ENCODE assay signal across 19 cellular contexts in genomic region chr1:19239876-19240275, GRCh38. TPM values are rescaled to one million over a fixed set of nuclear protein-coding genes. Genes with fewer than 3 reads are reported as not detected.
DNase-seq lines count a peak whose midpoint lies in the region; ATAC-seq and TF ChIP-seq lines count a peak whose summit lies in the region.
"Had no signal": no experiment of that assay in that cellular context is flagged by ENCODE, and none has a peak within 500 bp of the region (broad histone marks: within the 10 kb centered on the region; RNA-seq: fewer than 3 reads in every experiment).

No MANE protein-coding gene starts in this region.

- H3K4me3 Mint-ChIP-seq in T-helper 17 cell = no peak overlapping the region

- TF ChIP-seq CTCF in lower lobe of right lung (IDR thresholded peaks at IDR 0.05) = no peak
- TF ChIP-seq CTCF in gastrocnemius medialis (IDR thresholded peaks at IDR 0.05 in 4 of 5, conservative IDR thresholded peaks at IDR 0.05 in 1 of 5) = no peak
- TF ChIP-seq CTCF in Peyer's patch (IDR thresholded peaks at IDR 0.05) = no peak

- H3K9me3 ChIP-seq in SK-N-MC (ENCODE audit: low read depth, low read length) (no peaks in the 10 kb centered on the region), lower lobe of right lung (no peaks in the 10 kb centered on the region), gastrocnemius medialis (no peaks in the 10 kb centered on the region), T-helper 17 cell (ENCODE audit: control insufficient read depth, low read length, poor library complexity, severe bottlenecking) (no peaks in the 10 kb centered on the region), Peyer's patch (no peaks in the 10 kb centered on the region)
- H3K9me3 ChIP-seq: SJCRH30 had no signal

- H3K27me3 Mint-ChIP-seq in T-helper 17 cell = no peaks in the 10 kb centered on the region

- no peak overlapping the region for H3K9ac ChIP-seq in SK-N-MC (ENCODE audit: insufficient read length)

- H3K27ac ChIP-seq in SK-N-MC (peak overlapping the region; percentile 58; the same call in 1 of the 2 replicates), lower lobe of right lung (no peak overlapping the region), gastrocnemius medialis (peak overlapping the region; percentile 69 to 83 (median 78)), Peyer's patch (no peak overlapping the region)
- H3K27ac ChIP-seq: C4-2B, SJCRH30 had no signal

- peak; percentile 34 for DNase-seq in CD1c-positive myeloid dendritic cell (ENCODE audit: extremely low spot score)
- DNase-seq in SK-N-MC (ENCODE audit: low read depth, low spot score) = no peak
- no peak for DNase-seq in lower lobe of right lung
- DNase-seq in gastrocnemius medialis = peak; percentile 20 to 52
- DNase-seq in T-helper 17 cell = no peak
- no peak for DNase-seq in Peyer's patch
- DNase-seq: GDM1, H7, NCI-H1092 treated with DMSO at 0.1 percent for 48 hours, NCI-H1436 treated with DMSO at 0.1 percent for 48 hours, NCI-H1930, NCI-H345, NCI-H524, NCI-H774, SJCRH30 had no signal

- no peak for TF ChIP-seq POLR2A in gastrocnemius medialis (IDR thresholded peaks at IDR 0.05)
- TF ChIP-seq POLR2A in Peyer's patch (IDR thresholded peaks at IDR 0.05) = no peak

- H3K27me3 ChIP-seq in lower lobe of right lung (ENCODE audit: low read depth) (no peaks in the 10 kb centered on the region), gastrocnemius medialis (no peaks in the 10 kb centered on the region), Peyer's patch (no peaks in the 10 kb centered on the region)
- H3K27me3 ChIP-seq: SJCRH30 had no signal

- H3K4me3 ChIP-seq in SK-N-MC (no peak overlapping the region), lower lobe of right lung (no peak overlapping the region), gastrocnemius medialis (no peak overlapping the region), Peyer's patch (no peak overlapping the region)
- H3K4me3 ChIP-seq: K562, SJCRH30 had no signal

- peaks cover 6% of the 10 kb centered on the region for H3K36me3 Mint-ChIP-seq in T-helper 17 cell (ENCODE audit: low read depth)

- H3K4me1 Mint-ChIP-seq in T-helper 17 cell = peaks cover 3% of the 10 kb centered on the region

- H3K4me1 ChIP-seq in lower lobe of right lung (no peaks in the 10 kb centered on the region), gastrocnemius medialis (peaks cover 17 to 24% of the 10 kb centered on the region in 2 donors), Peyer's patch (no peaks in the 10 kb centered on the region)
- H3K4me1 ChIP-seq: SJCRH30 had no signal

- H3K36me3 ChIP-seq in SK-N-MC (ENCODE audit: insufficient read depth, low read length) (peaks cover 87% of the 10 kb centered on the region), lower lobe of right lung (peaks cover 100% of the 10 kb centered on the region), gastrocnemius medialis (peaks cover 2 to 84% of the 10 kb centered on the region in 2 donors), Peyer's patch (peaks cover 0 to 97% (median 0%) of the 10 kb centered on the region in 3 donors)

- in situ Hi-C loops in gastrocnemius medialis (cut with MboI; ENCODE audit: low sequenced_read_pairs in 4 of 4) = loop anchor here in 2 of 4 donors (5.0 to 25.0 kb wide), 2 partner anchors 38 to 328 kb away; partner anchors contain the start of gene ALDH4A1 (in 1 of the 2)

- intact Hi-C loops in lower lobe of right lung (cut with DNase I) = no loop called here
- intact Hi-C loops in gastrocnemius medialis (cut with DNase I; ENCODE audit: low total_unique reads) = loop anchor here (2.0 to 10.0 kb wide), 4 partner anchors 21 to 335 kb away; partner anchors contain the start of genes ALDH4A1 and UBR4

- ATAC-seq in lower lobe of right lung = peak; percentile 25 to 43
- peak; percentile 52 to 66 for ATAC-seq in gastrocnemius medialis
- no peak for ATAC-seq in T-helper 17 cell
- no peak for ATAC-seq in HG03460 (IDR thresholded peaks at IDR 0.05; ENCODE audit: unreplicated experiment)
- ATAC-seq: HepG2, K562 had no signal

- no peak overlapping the region for H3K27ac Mint-ChIP-seq in T-helper 17 cell

RNA-seq across cellular contexts. Expression of gene EMC1, which starts 11.4 kb away (rescaled TPM):
- total RNA-seq in lower lobe of right lung = 39.2 TPM
- total RNA-seq in gastrocnemius medialis = 10 to 100 TPM; 24.7 to 49.7 (median 43.0) TPM
- 10 to 100 TPM; 24.2 to 32.0 TPM for total RNA-seq in T-helper 17 cell
- total RNA-seq in Peyer's patch = 10 to 100 TPM; 28.0 to 71.0 (median 37.0) TPM

RNA-seq across cellular contexts. Expression of gene MRTO4, which starts 11.7 kb away (rescaled TPM):
- total RNA-seq in lower lobe of right lung (16.4 TPM), gastrocnemius medialis (10 to 100 TPM; 19.2 to 28.8 (median 26.7) TPM), T-helper 17 cell (10 to 100 TPM; 17.0 to 19.8 TPM), Peyer's patch (10 to 100 TPM in 3 of 4 donors, 1 to 10 TPM in 1; 9.8 to 26.4 (median 12.1) TPM)

RNA-seq across cellular contexts. Expression of gene UBR4, which starts 29.8 kb away (rescaled TPM):
- total RNA-seq in lower lobe of right lung (125 TPM), gastrocnemius medialis (100 to 1,000 TPM; 156 to 293 (median 197) TPM), T-helper 17 cell (100 to 1,000 TPM; 140 to 158 TPM), Peyer's patch (100 to 1,000 TPM; 193 to 292 (median 229) TPM)

RNA-seq across cellular contexts. Expression of gene AKR7A3, which starts 48.7 kb away (rescaled TPM):
- total RNA-seq in lower lobe of right lung (0.30 TPM), gastrocnemius medialis (under 1 TPM; 0.17 to 0.61 (median 0.32) TPM), T-helper 17 cell (1 to 10 TPM; 1.1 to 1.4 TPM), Peyer's patch (100 to 1,000 TPM in 3 of 4 donors, 10 to 100 TPM in 1; 60.2 to 574 (median 416) TPM)

Comparison
In these comparisons a context has a peak if more than half of its experiments do, and no peak if none do; other contexts are left out.
1. DNase-seq: peak in CD1c-positive myeloid dendritic cell (single experiment) and gastrocnemius medialis (2 of 2); none in SK-N-MC (single experiment), lower lobe of right lung (single experiment), T-helper 17 cell (0 of 3) and Peyer's patch (0 of 3).
2. H3K27ac ChIP-seq: peak in SK-N-MC (single experiment) and gastrocnemius medialis (4 of 4); none in lower lobe of right lung (single experiment) and Peyer's patch (0 of 4).
3. ATAC-seq: peak in lower lobe of right lung (2 of 2) and gastrocnemius medialis (2 of 2); none in T-helper 17 cell (single experiment) and HG03460 (single experiment).